ENCODE assay signal across 18 cellular contexts in the genomic region with DNA sequence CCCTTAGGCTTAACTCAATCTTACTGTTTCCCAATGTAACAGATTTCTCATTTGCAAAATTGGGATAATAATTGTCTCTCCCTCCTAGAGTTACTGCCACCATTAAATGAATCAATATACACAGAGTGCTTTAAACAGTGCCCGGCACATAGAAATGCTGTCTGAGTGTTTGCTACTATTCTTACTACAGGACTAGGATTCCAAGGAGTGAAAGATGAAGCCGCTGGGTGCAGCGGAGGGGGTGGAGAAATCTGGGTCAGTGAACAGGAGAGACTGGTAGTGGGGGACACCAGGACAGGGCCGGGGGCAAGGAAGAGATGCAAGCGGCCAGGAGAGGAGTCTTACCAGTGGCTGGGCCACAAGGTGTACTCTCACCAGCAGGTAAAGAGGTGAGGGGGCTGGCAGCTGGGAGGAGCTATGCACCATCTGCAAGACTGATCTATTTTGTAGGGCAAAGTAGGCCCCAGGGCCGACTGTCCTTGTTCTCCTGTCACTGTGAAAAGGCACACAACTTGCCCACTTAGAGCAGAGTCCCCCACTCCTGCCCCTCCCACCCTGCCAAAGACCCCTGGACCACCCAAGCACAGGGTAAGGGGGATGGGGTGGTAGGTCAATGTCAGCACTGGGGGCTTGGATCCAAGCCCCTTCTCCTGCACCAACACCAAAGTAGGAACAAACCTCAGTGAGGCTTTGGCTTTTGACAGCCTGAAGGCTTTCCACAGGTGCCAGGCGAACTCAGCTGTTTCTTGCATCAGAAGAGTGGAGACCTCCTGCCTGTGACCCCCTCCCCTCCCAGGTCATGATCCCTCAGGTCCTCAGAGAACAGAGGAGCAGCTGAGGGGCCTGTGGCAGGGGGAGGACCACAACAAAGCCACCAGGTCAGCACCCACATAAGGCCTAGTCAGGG. TPM values are rescaled to one million over a fixed set of nuclear protein-coding genes. Genes with fewer than 3 reads are reported as not detected.
DNase-seq lines count a peak whose midpoint lies in the region; ATAC-seq and TF ChIP-seq lines count a peak whose summit lies in the region.
"Had no signal": no experiment of that assay in that cellular context is flagged by ENCODE, and none has a peak within 500 bp of the region (broad histone marks: within the 10 kb centered on the region; RNA-seq: fewer than 3 reads in every experiment).

No MANE protein-coding gene starts in this region.

- H3K27ac Mint-ChIP-seq in GM23338 (no peak overlapping the region), progenitor cell of endocrine pancreas (peak overlapping the region; percentile 29)

- H3K4me2 ChIP-seq in GM23338 (no peak overlapping the region), PC-9 (peak overlapping the region; percentile 23)
- H3K4me2 ChIP-seq: A549, SK-N-SH had no signal

- H3K27ac ChIP-seq in GM23338 (ENCODE audit: low read depth) (no peak overlapping the region), PC-9 (no peak overlapping the region)
- H3K27ac ChIP-seq: A549; BLaER1 treated with 17β-estradiol and CSF1 and Interleukin-3, amounts not matched to agents 10 nM and 100 nM had no signal

- H3K4me1 ChIP-seq in GM23338 (ENCODE audit: insufficient read depth) (peaks cover 22% of the 10 kb centered on the region), PC-9 (replicated peaks; ENCODE audit: insufficient read depth) (peaks cover 49% of the 10 kb centered on the region)
- H3K4me1 ChIP-seq: A549 had no signal

- H3K36me3 Mint-ChIP-seq in GM23338 (ENCODE audit: low read depth) (no peaks in the 10 kb centered on the region; the same call in 2 of the 3 replicates), progenitor cell of endocrine pancreas (ENCODE audit: insufficient read depth) (no peaks in the 10 kb centered on the region)
- H3K36me3 Mint-ChIP-seq: CD8-positive, alpha-beta memory T cell had no signal

- ATAC-seq in GM23338, result no peak; the same call in 2 of the 3 replicates
- no peak for ATAC-seq in GM21381 (IDR thresholded peaks at IDR 0.05; ENCODE audit: unreplicated experiment)

- H3K27me3 Mint-ChIP-seq in GM23338 (ENCODE audit: insufficient read depth, low read depth, poor library complexity) (peaks cover 11% of the 10 kb centered on the region), progenitor cell of endocrine pancreas (peaks cover 22% of the 10 kb centered on the region)

- DNase-seq in GM23338 (ENCODE audit: low spot score), result no peak
- no peak for DNase-seq in PC-9
- DNase-seq in myocyte (ENCODE audit: low read depth), result peak; percentile 80
- DNase-seq in progenitor cell of endocrine pancreas (ENCODE audit: low spot score, unreplicated experiment), result no peak
- DNase-seq in NCI-H1694 treated with DMSO at 0.1 percent for 48 hours (lab: John Stamatoyannopoulos, UW), result no peak
- no peak for DNase-seq in NCI-H1694 (lab: John Stamatoyannopoulos, UW)
- DNase-seq in germinal center (ENCODE audit: low spot score), result no peak
- DNase-seq: CD8-positive, alpha-beta memory T cell; HCEC 1CT; NCI-H1436 treated with DMSO at 0.1 percent for 48 hours; NCI-H524; Right ventricle myocardium superior had no signal

- H3K27me3 ChIP-seq in GM23338 (ENCODE audit: insufficient read depth), result no peaks in the 10 kb centered on the region
- no peaks in the 10 kb centered on the region for H3K27me3 ChIP-seq in PC-9 (ENCODE audit: insufficient read depth, low read depth)
- H3K27me3 ChIP-seq: BLaER1 treated with 17β-estradiol and CSF1 and Interleukin-3, amounts not matched to agents 10 nM and 100 nM had no signal

- H3K4me3 Mint-ChIP-seq in GM23338 (no peak overlapping the region; the same call in 2 of the 3 replicates), progenitor cell of endocrine pancreas (ENCODE audit: low read depth) (no peak overlapping the region)
- H3K4me3 Mint-ChIP-seq: CD8-positive, alpha-beta memory T cell had no signal

- H3K4me3 ChIP-seq in GM23338, result no peak overlapping the region
- H3K4me3 ChIP-seq in PC-9, result no peak overlapping the region
- H3K4me3 ChIP-seq: A549; BLaER1 treated with 17β-estradiol and CSF1 and Interleukin-3, amounts not matched to agents 10 nM and 100 nM had no signal

- no peaks in the 10 kb centered on the region for H3F3A ChIP-seq in GM23338 (replicated peaks; ENCODE audit: low read depth)
- H3F3A ChIP-seq in PC-9 (ENCODE audit: insufficient read depth, low read depth), result peaks cover 24% of the 10 kb centered on the region; the same call in 1 of the 2 replicates

- H3K4me1 Mint-ChIP-seq in GM23338 (peaks cover 22% of the 10 kb centered on the region), progenitor cell of endocrine pancreas (ENCODE audit: low read depth) (peaks cover 5% of the 10 kb centered on the region)
- H3K4me1 Mint-ChIP-seq: CD8-positive, alpha-beta memory T cell had no signal

- H3K79me2 ChIP-seq in GM23338 (replicated peaks; ENCODE audit: insufficient read depth) (no peaks in the 10 kb centered on the region), PC-9 (ENCODE audit: low read depth) (no peaks in the 10 kb centered on the region)

- CTCF ChIA-PET in PC-9 (lab: Charles Lee), result interaction anchor here (0.6 to 1.3 kb wide), 3 partner anchors 22 to 33 kb away, joined by 3 to 4 read pairs (median 4); no protein-coding TSS in a partner anchor

- peak overlapping the region; percentile 63; the same call in 1 of the 2 replicates for H2AFZ ChIP-seq in GM23338
- no peak overlapping the region for H2AFZ ChIP-seq in PC-9

- POLR2A ChIA-PET in PC-9 (lab: Charles Lee; ENCODE audit: unreplicated experiment), result no interaction called here

- no peaks in the 10 kb centered on the region for H3K9me3 ChIP-seq in PC-9 (ENCODE audit: insufficient read depth, low read depth)
- H3K9me3 ChIP-seq: A549; BLaER1 treated with 17β-estradiol and CSF1 and Interleukin-3, amounts not matched to agents 10 nM and 100 nM; SK-N-SH had no signal

- no peaks in the 10 kb centered on the region for H3K9me2 ChIP-seq in GM23338 (ENCODE audit: insufficient read depth)
- no peaks in the 10 kb centered on the region for H3K9me2 ChIP-seq in PC-9 (ENCODE audit: insufficient read depth)
- H3K9me2 ChIP-seq: SK-N-SH had no signal

- no peak for TF ChIP-seq CTCF in GM23338 (conservative IDR thresholded peaks at IDR 0.05; ENCODE audit: low read depth in 2 of 2)
- TF ChIP-seq CTCF in PC-9 (conservative IDR thresholded peaks at IDR 0.05), result no peak
- TF ChIP-seq CTCF in progenitor cell of endocrine pancreas (IDR thresholded peaks at IDR 0.05; ENCODE audit: unreplicated experiment), result no peak

- H4K20me1 ChIP-seq in GM23338 (replicated peaks; ENCODE audit: insufficient read depth) (no peaks in the 10 kb centered on the region), PC-9 (ENCODE audit: insufficient read depth) (no peaks in the 10 kb centered on the region)
- H4K20me1 ChIP-seq: BLaER1 treated with 17β-estradiol and CSF1 and Interleukin-3, amounts not matched to agents 10 nM and 100 nM had no signal

- H3K36me3 ChIP-seq in GM23338 (ENCODE audit: insufficient read depth), result no peaks in the 10 kb centered on the region
- H3K36me3 ChIP-seq in PC-9 (ENCODE audit: low read depth), result no peaks in the 10 kb centered on the region
- H3K36me3 ChIP-seq: BLaER1 treated with 17β-estradiol and CSF1 and Interleukin-3, amounts not matched to agents 10 nM and 100 nM had no signal

- no peaks in the 10 kb centered on the region for H3K9me3 Mint-ChIP-seq in GM23338
- no peaks in the 10 kb centered on the region for H3K9me3 Mint-ChIP-seq in progenitor cell of endocrine pancreas (ENCODE audit: low read depth)
- H3K9me3 Mint-ChIP-seq: CD8-positive, alpha-beta memory T cell had no signal

- intact Hi-C loops in PC-9 (cut with micrococcal nuclease; ENCODE audit: unreplicated experiment), result no loop called here

- no TSS peak for BruUV-seq in PC-9 (replicated peaks; lab: Mats Ljungman, UMichigan)

TF ChIP-seq in GM23338, 12 proteins besides CTCF, POLR2A, EP300 and RAD21 (continues in another document):
- TF ChIP-seq EZH2phosphoT487 (IDR thresholded peaks at IDR 0.05; ENCODE audit: unreplicated experiment) (no peak), ZNF114 (CRISPR knock-in tag; IDR thresholded peaks at IDR 0.05) (no peak), STAT1 (IDR thresholded peaks at IDR 0.05; ENCODE audit: unreplicated experiment) (no peak)

RNA-seq across cellular contexts. Expression of gene PRRT4, which starts 18.7 kb away (rescaled TPM):
- total RNA-seq in GM23338 (2014; rRNA removed; shearing (Covaris generic)), result 0.56 and 1.0 TPM in 2 replicates
- polyA plus RNA-seq in GM23338 (2016; fragmentation: Nextera tagmentation; extraction: Ambion mirVana), result 0.47 and 0.55 TPM in 2 replicates
- 0.26 and 0.70 TPM in 2 replicates for total RNA-seq in PC-9 (2021)
- total RNA-seq in myocyte, result 4.2 and 7.3 TPM in 2 replicates
- polyA plus RNA-seq in myocyte (2012), result 6.3 TPM
- total RNA-seq in progenitor cell of endocrine pancreas, result 0.86 and 2.9 TPM in 2 replicates
- total RNA-seq: Daoy, M059J had no signal

RNA-seq across cellular contexts. Expression of gene IMPDH1, which starts 29.6 kb away (rescaled TPM):
- total RNA-seq in GM23338 (2014; rRNA removed; shearing (Covaris generic)), result 35.8 and 48.3 TPM in 2 replicates
- 15.3 and 16.4 TPM in 2 replicates for polyA plus RNA-seq in GM23338 (2016; fragmentation: Nextera tagmentation; extraction: Ambion mirVana)
- total RNA-seq in PC-9 (2021) (119 and 123 TPM in 2 replicates), myocyte (34.3 and 35.4 TPM in 2 replicates), progenitor cell of endocrine pancreas (23.4 and 28.4 TPM in 2 replicates)
- 46.3 TPM for polyA plus RNA-seq in myocyte (2012)

RNA-seq across cellular contexts. Expression of gene RBM28, which starts 36.4 kb away (rescaled TPM):
- total RNA-seq in GM23338 (2014; rRNA removed; shearing (Covaris generic)), result 24.3 and 29.2 TPM in 2 replicates
- polyA plus RNA-seq in GM23338 (2016; fragmentation: Nextera tagmentation; extraction: Ambion mirVana), result 83.8 and 87.5 TPM in 2 replicates
- 59.6 and 61.1 TPM in 2 replicates for total RNA-seq in PC-9 (2021)
- total RNA-seq in myocyte, result 24.5 and 25.4 TPM in 2 replicates
- polyA plus RNA-seq in myocyte (2012), result 37.6 TPM
- total RNA-seq in progenitor cell of endocrine pancreas, result 51.0 and 56.7 TPM in 2 replicates
